ENCODE assay signal across 16 cellular contexts in genomic region chr11:58914821-58915543, GRCh38. TPM values are rescaled to one million over a fixed set of nuclear protein-coding genes. Genes with fewer than 3 reads are reported as not detected.
DNase-seq lines count a peak whose midpoint lies in the region; ATAC-seq, FAIRE-seq and TF ChIP-seq lines count a peak whose summit lies in the region.
"Had no signal": no experiment of that assay in that cellular context is flagged by ENCODE, and none has a peak within 500 bp of the region (broad histone marks: within the 10 kb centered on the region; RNA-seq: fewer than 3 reads in every experiment).

No MANE protein-coding gene starts in this region.

- DNase-seq in HT1080 (ENCODE audit: low read depth) (peak; percentile 78), adipocyte (ENCODE audit: low read depth) (peak; percentile 4), frontal cortex (ENCODE audit: low spot score in 2 of 2) (no peak)
- no peak for DNase-seq in activated T-cell treated with anti-CD3 and anti-CD28 coated beads, Interleukin-2, amount 50 U/mL, for 4 hours
- DNase-seq: AML-193, COR-L47, NCI-H1436 treated with DMSO at 0.1 percent for 48 hours, NCI-H2029 treated with DMSO at 0.1 percent for 48 hours, NCI-H2171 treated with DMSO at 0.1 percent for 48 hours, NCI-H748 treated with DMSO at 0.1 percent for 48 hours had no signal

- no peaks in the 10 kb centered on the region for H3K79me2 ChIP-seq in parathyroid adenoma

- TF ChIP-seq CTCF in parathyroid adenoma (IDR thresholded peaks at IDR 0.05) = no peak

- H3K27me3 Mint-ChIP-seq in activated T-cell treated with anti-CD3 and anti-CD28 coated beads, Interleukin-2, amount 50 U/mL, for 4 hours (ENCODE audit: low read depth) = peaks cover 9% of the 10 kb centered on the region

- H3K27me3 ChIP-seq in adipocyte (replicated peaks; ENCODE audit: control insufficient read depth, insufficient read depth, low read length) (no peaks in the 10 kb centered on the region), parathyroid adenoma (ENCODE audit: control insufficient read depth, insufficient read depth, low read length) (no peaks in the 10 kb centered on the region)

- no peak overlapping the region for H2AFZ ChIP-seq in parathyroid adenoma

- peak overlapping the region; percentile 29 for H3K27ac ChIP-seq in parathyroid adenoma
- H3K27ac ChIP-seq: HL-60 had no signal

- no peaks in the 10 kb centered on the region for H3K4me1 Mint-ChIP-seq in activated T-cell treated with anti-CD3 and anti-CD28 coated beads, Interleukin-2, amount 50 U/mL, for 4 hours (ENCODE audit: low read depth)

- ATAC-seq in esophagus mucosa (peak; percentile 51), HG03280 (IDR thresholded peaks at IDR 0.05; ENCODE audit: unreplicated experiment) (no peak)
- no peak for ATAC-seq in activated T-cell treated with anti-CD3 and anti-CD28 coated beads, Interleukin-2, amount 50 U/mL, for 4 hours

- peaks cover 26% of the 10 kb centered on the region for H3K9me3 Mint-ChIP-seq in activated T-cell treated with anti-CD3 and anti-CD28 coated beads, Interleukin-2, amount 50 U/mL, for 4 hours

- H3K4me3 Mint-ChIP-seq in activated T-cell treated with anti-CD3 and anti-CD28 coated beads, Interleukin-2, amount 50 U/mL, for 4 hours = no peak overlapping the region
- H3K4me3 Mint-ChIP-seq: CD14-positive monocyte had no signal

- H3K9me3 ChIP-seq in adipocyte (ENCODE audit: control insufficient read depth, low read length) (peaks cover 19% of the 10 kb centered on the region), parathyroid adenoma (ENCODE audit: control insufficient read depth, low read length) (no peaks in the 10 kb centered on the region)

- FAIRE-seq in frontal cortex (lab: Jason Lieb, UNC) = no peak

- no peak overlapping the region for H3K9ac ChIP-seq in adipocyte (ENCODE audit: low read length)
- H3K9ac ChIP-seq in parathyroid adenoma = no peak overlapping the region

- H3K4me2 ChIP-seq in parathyroid adenoma (ENCODE audit: low read length) = no peak overlapping the region

- H3K4me3 ChIP-seq in adipocyte (ENCODE audit: low read length) = no peak overlapping the region
- H3K4me3 ChIP-seq in parathyroid adenoma (ENCODE audit: low read depth, low read length) = no peak overlapping the region

- H3K36me3 Mint-ChIP-seq in activated T-cell treated with anti-CD3 and anti-CD28 coated beads, Interleukin-2, amount 50 U/mL, for 4 hours (ENCODE audit: insufficient read depth) = no peaks in the 10 kb centered on the region
- H3K36me3 Mint-ChIP-seq: CD14-positive monocyte had no signal

- H3K4me1 ChIP-seq in adipocyte (ENCODE audit: control insufficient read depth, insufficient read depth, low read length) (no peaks in the 10 kb centered on the region), parathyroid adenoma (peaks cover 3% of the 10 kb centered on the region)

- H3K36me3 ChIP-seq in adipocyte (ENCODE audit: control insufficient read depth, insufficient read depth, low read length, severe bottlenecking) (no peaks in the 10 kb centered on the region), parathyroid adenoma (ENCODE audit: control insufficient read depth, insufficient read depth, low read length) (no peaks in the 10 kb centered on the region)

RNA-seq across cellular contexts. Expression of gene GLYATL1, which starts 24.3 kb away (rescaled TPM):
- total RNA-seq in HT1080 (2014; rRNA removed; shearing (Covaris generic)) = 1.0 and 2.6 TPM in 2 replicates
- polyA plus RNA-seq in HT1080 (2015; cell fraction: cytosol; rRNA removed) = 0.37 and 0.70 TPM in 2 replicates
- polyA plus RNA-seq in HT1080 (2015; cell fraction: nucleus; rRNA removed) = 0.17 and 0.56 TPM in 2 replicates
- total RNA-seq in esophagus mucosa = 0.44 TPM
- 0.82 TPM for total RNA-seq in frontal cortex
- total RNA-seq in activated T-cell treated with anti-CD3 and anti-CD28 coated beads, Interleukin-2, amount 50 U/mL, for 4 hours = under 1 TPM in 1 of 3 donors, not detected in 2; 0.24 TPM
- total RNA-seq: NCI-H460 had no signal
- polyA plus RNA-seq: CD14-positive monocyte had no signal

Comparison
In these comparisons a context has a peak if more than half of its experiments do, and no peak if none do; other contexts are left out.
1. DNase-seq: peak in HT1080 (single experiment) and adipocyte (single experiment); none in frontal cortex (0 of 2) and activated T-cell treated with anti-CD3 and anti-CD28 coated beads, Interleukin-2, amount 50 U/mL, for 4 hours (single experiment).